8 cellular contexts compared by ENCODE assay signal in the genomic region with DNA sequence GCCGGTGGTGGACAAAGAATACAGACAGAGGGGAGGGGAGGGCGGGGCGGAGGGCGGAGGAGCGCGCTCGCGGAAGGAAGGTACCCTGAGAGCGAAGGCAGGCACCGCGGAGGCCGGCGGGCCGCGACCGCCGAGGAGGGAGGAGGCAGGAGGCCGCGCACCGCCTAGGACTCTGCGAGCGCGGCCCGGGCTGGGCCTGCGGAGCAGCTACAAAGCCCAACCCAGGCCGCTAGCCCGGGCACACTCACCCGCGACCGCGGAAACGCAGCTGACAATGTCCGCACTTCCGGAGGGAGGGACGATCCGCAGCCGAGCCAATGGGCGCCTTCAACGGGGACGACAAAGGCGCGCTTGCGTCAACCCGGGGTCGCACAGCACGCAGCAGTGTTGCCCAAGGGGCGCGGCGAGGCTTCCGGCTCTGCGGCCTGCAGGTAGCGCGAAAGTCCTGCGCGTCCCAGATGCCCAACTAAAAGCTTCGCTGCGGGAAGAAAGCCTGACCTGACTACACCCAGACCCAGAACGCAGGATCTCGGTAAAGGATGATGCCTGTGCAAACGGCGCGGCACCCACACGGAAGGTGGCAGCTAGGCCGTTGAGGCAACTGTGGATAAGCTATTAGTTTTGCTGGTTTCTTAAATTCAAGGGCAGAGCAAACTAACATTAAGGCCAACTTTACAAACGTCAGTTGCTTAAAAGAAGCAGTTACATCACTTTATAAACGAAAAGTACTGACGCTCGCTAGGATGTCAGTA. TPM values are rescaled to one million over a fixed set of nuclear protein-coding genes. Genes with fewer than 3 reads are reported as not detected.
DNase-seq lines count a peak whose midpoint lies in the region; ATAC-seq lines count a peak whose summit lies in the region.

Gene C18orf32 (minus strand): TSS at position 276 of the 752 bp plus-strand sequence. CDS start 3,486 bp downstream, outside the sequence.

- POLR2A ChIA-PET in CD8-positive, alpha-beta memory T cell (lab: Charles Lee) = interaction anchor here (0.6 to 4.1 kb wide), 6 partner anchors 9 to 1392 kb away, joined by 3 to 43 read pairs (median 5); partner anchors contain the start of genes ACAA2, DYM and ME2

- peak within 1 kb of the TSS; percentile 75 for H3K4me3 ChIP-seq in CD8-positive, alpha-beta memory T cell (ENCODE audit: low read length)
- peak within 1 kb of the TSS; percentile 61 for H3K4me3 ChIP-seq in effector memory CD4-positive, alpha-beta T cell (ENCODE audit: insufficient read depth, low read depth, low read length, poor library complexity, severe bottlenecking)

- peak within 1 kb of the TSS; percentile 78 for H3K27ac ChIP-seq in CD8-positive, alpha-beta memory T cell (ENCODE audit: low read depth, low read length)
- peak within 1 kb of the TSS; percentile 87 for H3K27ac ChIP-seq in effector memory CD4-positive, alpha-beta T cell (ENCODE audit: insufficient read depth, low read length, poor library complexity, severe bottlenecking)

- H3K27me3 ChIP-seq in CD8-positive, alpha-beta memory T cell (ENCODE audit: insufficient read depth, low read length, poor library complexity, severe bottlenecking) = no peaks in the 10 kb centered on the region
- no peaks in the 10 kb centered on the region for H3K27me3 ChIP-seq in effector memory CD4-positive, alpha-beta T cell (replicated peaks; ENCODE audit: control insufficient read depth, insufficient read depth, low read length, poor library complexity, severe bottlenecking)

- H3K4me1 Mint-ChIP-seq in CD8-positive, alpha-beta memory T cell = peaks cover 63 to 89% (median 82%) of the 10 kb centered on the region in 3 donors
- peaks cover 32% of the 10 kb centered on the region for H3K4me1 Mint-ChIP-seq in memory B cell

- peak within 1 kb of the TSS; percentile 82 to 99 (median 98) for H3K27ac Mint-ChIP-seq in CD8-positive, alpha-beta memory T cell
- peak within 1 kb of the TSS; percentile 98 for H3K27ac Mint-ChIP-seq in memory B cell

- H3K36me3 Mint-ChIP-seq in CD8-positive, alpha-beta memory T cell = peaks cover 27 to 75% (median 38%) of the 10 kb centered on the region in 3 donors
- peaks cover 27% of the 10 kb centered on the region for H3K36me3 Mint-ChIP-seq in memory B cell

- H3K27me3 Mint-ChIP-seq in CD8-positive, alpha-beta memory T cell = peaks cover 0 to 1% of the 10 kb centered on the region in 2 donors
- H3K27me3 Mint-ChIP-seq in memory B cell = no peaks in the 10 kb centered on the region

- H3K36me3 ChIP-seq in CD8-positive, alpha-beta memory T cell (ENCODE audit: insufficient read depth, low read length) = peaks cover 35% of the 10 kb centered on the region
- H3K36me3 ChIP-seq in effector memory CD4-positive, alpha-beta T cell (ENCODE audit: control insufficient read depth, insufficient read depth, low read length) = peaks cover 32% of the 10 kb centered on the region

- CTCF ChIA-PET in CD8-positive, alpha-beta memory T cell (lab: Charles Lee) = interaction anchor here (0.9 to 1.3 kb wide), 4 partner anchors 9 to 27 kb away, joined by 3 to 9 read pairs (median 3); partner anchors contain the start of gene DYM

- DNase-seq in CD8-positive, alpha-beta memory T cell = peak; percentile 90 to 96 (median 94)
- DNase-seq in HS-5 (ENCODE audit: low read depth) (peak; percentile 61), memory B cell (ENCODE audit: low spot score in 2 of 2) (peak; percentile 92 to 94)
- DNase-seq in NK-92 treated with Interleukin-12 subunit alpha and Interleukin-12 subunit beta, amount 100 ng/mL, for 24 hours (lab: John Stamatoyannopoulos, UW) = peak; percentile 96
- peak; percentile 99 for DNase-seq in activated CD8-positive, alpha-beta memory T cell treated with anti-CD3 and anti-CD28 coated beads for 24 hours
- DNase-seq in effector memory CD4-positive, alpha-beta T cell = peak; percentile 91 to 92 (median 91)
- DNase-seq in stimulated activated CD8-positive, alpha-beta memory T cell treated with anti-CD3 and anti-CD28 coated beads, Interleukin-12 subunit alpha, Interleukin-12 subunit beta, amount 100 ng/mL, for 24 hours (ENCODE audit: extremely low read depth) = peak; percentile 89

- peak within 1 kb of the TSS; percentile 93 to 98 (median 96) for H3K4me3 Mint-ChIP-seq in CD8-positive, alpha-beta memory T cell
- peak within 1 kb of the TSS; percentile 98 for H3K4me3 Mint-ChIP-seq in memory B cell

- no peaks in the 10 kb centered on the region for H3K9me3 ChIP-seq in CD8-positive, alpha-beta memory T cell (ENCODE audit: low read length)
- no peaks in the 10 kb centered on the region for H3K9me3 ChIP-seq in effector memory CD4-positive, alpha-beta T cell (ENCODE audit: control insufficient read depth, low read length)

- peaks cover 52% of the 10 kb centered on the region for H3K4me1 ChIP-seq in CD8-positive, alpha-beta memory T cell (ENCODE audit: insufficient read depth, low read length)
- H3K4me1 ChIP-seq in effector memory CD4-positive, alpha-beta T cell (ENCODE audit: control insufficient read depth, insufficient read depth, low read length, poor library complexity, severe bottlenecking) = peaks cover 34% of the 10 kb centered on the region

- peak; percentile 94 for ATAC-seq in GM19468 (IDR thresholded peaks at IDR 0.05; ENCODE audit: extremely low read depth, unreplicated experiment)
- peak; percentile 90 for ATAC-seq in memory B cell (ENCODE audit: low read depth)

- no peaks in the 10 kb centered on the region for H3K9me3 Mint-ChIP-seq in CD8-positive, alpha-beta memory T cell
- no peaks in the 10 kb centered on the region for H3K9me3 Mint-ChIP-seq in memory B cell

RNA-seq across cellular contexts. Expression of gene C18orf32, which starts in this region (rescaled TPM):
- total RNA-seq in CD8-positive, alpha-beta memory T cell = 10 to 100 TPM; 23.4 to 25.4 TPM
- polyA plus RNA-seq in CD8-positive, alpha-beta memory T cell = 99.9 TPM

Comparison
In these comparisons a context has a peak if more than half of its experiments do, and no peak if none do; other contexts are left out.
1. Peak in every context shown above with its lines: DNase-seq, ATAC-seq, H3K4me3 ChIP-seq and H3K27ac ChIP-seq.